In the genomic region with DNA sequence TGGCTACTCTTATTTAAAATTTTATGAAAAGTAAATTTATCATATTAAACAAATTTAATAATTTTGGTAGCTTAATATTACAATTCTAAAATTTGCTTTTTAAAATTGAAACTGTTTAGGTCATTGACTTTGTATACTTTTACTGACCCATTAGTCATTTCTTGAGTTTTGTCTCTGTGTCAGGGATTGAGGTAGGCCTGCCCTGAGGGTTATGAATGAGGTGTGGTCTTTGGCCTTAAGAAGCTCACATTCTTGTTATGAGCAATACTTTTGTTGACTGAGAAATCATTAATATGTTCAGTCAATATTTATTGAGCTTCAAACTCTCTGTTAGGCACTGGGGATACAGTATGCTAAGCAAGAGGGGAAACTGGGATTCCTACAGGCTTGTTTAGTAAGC, we compare ENCODE assay signal across 12 cellular contexts. TPM values are rescaled to one million over a fixed set of nuclear protein-coding genes. Genes with fewer than 3 reads are reported as not detected.
DNase-seq lines count a peak whose midpoint lies in the region; ATAC-seq and TF ChIP-seq lines count a peak whose summit lies in the region.
"Had no signal": no experiment of that assay in that cellular context is flagged by ENCODE, and none has a peak within 500 bp of the region (broad histone marks: within the 10 kb centered on the region; RNA-seq: fewer than 3 reads in every experiment).

No MANE protein-coding gene starts in this region.

- TF ChIP-seq CTCF in Calu3 (IDR thresholded peaks at IDR 0.05; ENCODE audit: unreplicated experiment) (no peak), upper lobe of left lung (IDR thresholded peaks at IDR 0.05) (no peak)

- CTCF ChIA-PET in Calu3 (lab: Charles Lee): interaction anchor here (0.6 to 2.9 kb wide), 10 partner anchors 16 to 270 kb away, joined by 3 to 20 read pairs (median 4); a partner anchor contains a TSS

- H3K4me1 ChIP-seq in upper lobe of left lung: peaks cover 9 to 34% (median 14%) of the 10 kb centered on the region in 4 donors

- no peaks in the 10 kb centered on the region for H3K9me3 ChIP-seq in upper lobe of left lung

- intact Hi-C loops in Calu3 (cut with micrococcal nuclease; ENCODE audit: unreplicated experiment): no loop called here

- no TSS peak for BruUV-seq in Calu3 (replicated peaks; lab: Mats Ljungman, UMichigan)

- H3K4me3 ChIP-seq in upper lobe of left lung: no peak overlapping the region

- H3K36me3 ChIP-seq in upper lobe of left lung: no peaks in the 10 kb centered on the region

- peaks cover 49% of the 10 kb centered on the region for H3K4me1 Mint-ChIP-seq in Calu3 (ENCODE audit: low read depth, unreplicated experiment)

- H3K36me3 Mint-ChIP-seq in Calu3 (ENCODE audit: insufficient read depth, unreplicated experiment): no peaks in the 10 kb centered on the region
- H3K36me3 Mint-ChIP-seq: IgD-negative memory B cell had no signal

- no peaks in the 10 kb centered on the region for H3K27me3 Mint-ChIP-seq in Calu3 (ENCODE audit: unreplicated experiment)
- H3K27me3 Mint-ChIP-seq: activated naive CD8-positive, alpha-beta T cell treated with anti-CD3 and anti-CD28 coated beads, Interleukin-2, amount 50 U/mL, for 24 hours; IgD-negative memory B cell had no signal

- H3K27ac Mint-ChIP-seq in Calu3 (ENCODE audit: unreplicated experiment): peak overlapping the region; percentile 5

- H3K27me3 ChIP-seq in upper lobe of left lung: no peaks in the 10 kb centered on the region

- no peaks in the 10 kb centered on the region for H3K9me3 Mint-ChIP-seq in Calu3 (ENCODE audit: low read depth, unreplicated experiment)
- H3K9me3 Mint-ChIP-seq: activated naive CD8-positive, alpha-beta T cell treated with anti-CD3 and anti-CD28 coated beads, Interleukin-2, amount 50 U/mL, for 24 hours; IgD-negative memory B cell had no signal

- no peak overlapping the region for H3K4me3 Mint-ChIP-seq in Calu3 (ENCODE audit: low read depth, unreplicated experiment)
- H3K4me3 Mint-ChIP-seq: activated naive CD8-positive, alpha-beta T cell treated with anti-CD3 and anti-CD28 coated beads, Interleukin-2, amount 50 U/mL, for 24 hours had no signal

- TF ChIP-seq POLR2A in upper lobe of left lung (IDR thresholded peaks at IDR 0.05): no peak

- no peak overlapping the region for H3K27ac ChIP-seq in substantia nigra (ENCODE audit: low read depth, low read length, poor library complexity, severe bottlenecking)
- peak overlapping the region in 1 of 4 donors; percentile 20 for H3K27ac ChIP-seq in upper lobe of left lung

- TF ChIP-seq EP300 in upper lobe of left lung (IDR thresholded peaks at IDR 0.05): no peak

- DNase-seq in Calu3 (peak; percentile 45), NCI-H460 (ENCODE audit: extremely low read depth, low read depth) (peak; percentile 18), NCI-H1436 (lab: John Stamatoyannopoulos, UW) (no peak), substantia nigra (lab: John Stamatoyannopoulos, UW) (no peak), SK-N-DZ (ENCODE audit: low spot score) (no peak), upper lobe of left lung (no peak)
- DNase-seq: activated CD4-positive, alpha-beta T cell treated with anti-CD3 and anti-CD28 coated beads for 1 hour; activated naive CD8-positive, alpha-beta T cell treated with anti-CD3 and anti-CD28 coated beads, Interleukin-2, amount 50 U/mL, for 24 hours; nucleus accumbens had no signal

- ATAC-seq in GM19452 (IDR thresholded peaks at IDR 0.05; ENCODE audit: unreplicated experiment): peak; percentile 70
- ATAC-seq in HG02943 (IDR thresholded peaks at IDR 0.05; ENCODE audit: low read depth, unreplicated experiment): peak; percentile 63
- no peak for ATAC-seq in upper lobe of left lung (ENCODE audit: low FRiP score in 2 of 2)
- ATAC-seq: activated naive CD8-positive, alpha-beta T cell treated with anti-CD3 and anti-CD28 coated beads, Interleukin-2, amount 50 U/mL, for 24 hours had no signal

RNA-seq across cellular contexts. Expression of a gene that starts 47.0 kb away (rescaled TPM):
- total RNA-seq in Calu3 (2022) (124 and 143 TPM in 2 replicates), upper lobe of left lung (10 to 100 TPM in 5 of 6 donors, 1 to 10 TPM in 1; 6.3 to 31.1 (median 19.5) TPM)
- total RNA-seq in NCI-H460 (2014; rRNA removed; shearing (Covaris generic)): 52.7 and 53.7 TPM in 2 replicates
- 43.9 and 45.6 TPM in 2 replicates for polyA plus RNA-seq in NCI-H460 (2014; cell fraction: nucleus; rRNA removed)
- polyA plus RNA-seq in SK-N-DZ (2014; cell fraction: cytosol; rRNA removed): 119 and 137 TPM in 2 replicates
- 111 and 157 TPM in 2 replicates for polyA plus RNA-seq in SK-N-DZ (2014; cell fraction: nucleus; rRNA removed)

Comparison
In these comparisons a context has a peak if more than half of its experiments do, and no peak if none do; other contexts are left out.
1. DNase-seq: peak in Calu3 (single experiment) and NCI-H460 (single experiment); none in NCI-H1436 (single experiment), substantia nigra (0 of 49), SK-N-DZ (single experiment) and upper lobe of left lung (0 of 2).
2. ATAC-seq: peak in GM19452 (single experiment) and HG02943 (single experiment); none in upper lobe of left lung (0 of 2).